Comparison of ENCODE assay signal across 13 cellular contexts in genomic region chr14:67432088-67432564, GRCh38. TPM values are rescaled to one million over a fixed set of nuclear protein-coding genes. Genes with fewer than 3 reads are reported as not detected.
"Had no signal": no experiment of that assay in that cellular context is flagged by ENCODE, and none has a peak within 500 bp of the region (broad histone marks: within the 10 kb centered on the region; RNA-seq: fewer than 3 reads in every experiment).

No MANE protein-coding gene starts in this region.

- H3K9me3 Mint-ChIP-seq: activated CD8-positive, alpha-beta T cell treated with anti-CD3 and anti-CD28 coated beads for 36 hours; activated T-cell treated with anti-CD3 and anti-CD28 coated beads, Interleukin-2, amount 50 U/mL, for 4 hours; endodermal cell; memory B cell; nephron; stimulated activated memory B cell treated with anti-CD40 and anti-IgM and Interleukin-4, amounts not matched to agents 10 μg/mL and 1 μg/mL and 100 μg/mL, for 72 hours had no signal

- H3K4me3 ChIP-seq: dorsolateral prefrontal cortex, tibial artery had no signal

- H3K4me3 Mint-ChIP-seq: activated CD4-positive, alpha-beta T cell treated with anti-CD3 and anti-CD28 coated beads for 36 hours; activated CD8-positive, alpha-beta T cell treated with anti-CD3 and anti-CD28 coated beads for 36 hours; activated T-cell treated with anti-CD3 and anti-CD28 coated beads, Interleukin-2, amount 50 U/mL, for 4 hours; endodermal cell; memory B cell; nephron; stimulated activated memory B cell treated with anti-CD40 and anti-IgM and Interleukin-4, amounts not matched to agents 10 μg/mL and 1 μg/mL and 100 μg/mL, for 72 hours had no signal

- H3K27ac ChIP-seq: dorsolateral prefrontal cortex, tibial artery had no signal

- H3K36me3 ChIP-seq: tibial artery had no signal

- H3K27me3 Mint-ChIP-seq: activated CD8-positive, alpha-beta T cell treated with anti-CD3 and anti-CD28 coated beads for 36 hours; stimulated activated memory B cell treated with anti-CD40 and anti-IgM and Interleukin-4, amounts not matched to agents 10 μg/mL and 1 μg/mL and 100 μg/mL, for 72 hours had no signal

- H3K36me3 Mint-ChIP-seq: memory B cell; stimulated activated memory B cell treated with anti-CD40 and anti-IgM and Interleukin-4, amounts not matched to agents 10 μg/mL and 1 μg/mL and 100 μg/mL, for 72 hours had no signal

- H3K27me3 ChIP-seq: dorsolateral prefrontal cortex had no signal

- H3K4me1 Mint-ChIP-seq: activated CD4-positive, alpha-beta T cell treated with anti-CD3 and anti-CD28 coated beads for 36 hours; memory B cell had no signal

- H3K27ac Mint-ChIP-seq: activated CD4-positive, alpha-beta T cell treated with anti-CD3 and anti-CD28 coated beads for 36 hours; activated CD8-positive, alpha-beta T cell treated with anti-CD3 and anti-CD28 coated beads for 36 hours; endodermal cell; memory B cell; stimulated activated memory B cell treated with anti-CD40 and anti-IgM and Interleukin-4, amounts not matched to agents 10 μg/mL and 1 μg/mL and 100 μg/mL, for 72 hours had no signal

- H3K9me3 ChIP-seq: tibial artery had no signal

- DNase-seq: activated CD4-positive, alpha-beta T cell treated with anti-CD3 and anti-CD28 coated beads for 36 hours; activated CD8-positive, alpha-beta T cell treated with anti-CD3 and anti-CD28 coated beads for 36 hours; activated T-cell treated with anti-CD3 and anti-CD28 coated beads, Interleukin-2, amount 50 U/mL, for 4 hours; dorsolateral prefrontal cortex; endodermal cell; erythroblast; hippocampal formation; left ventricle myocardium superior; stimulated activated CD4-positive, alpha-beta T cell treated with anti-CD3 and anti-CD28 coated beads, Interleukin-2, amount 100 ng/mL, for 48 hours; tibial artery had no signal

RNA-seq across cellular contexts. Expression of gene PLEK2, which starts 20.2 kb away (rescaled TPM):
- total RNA-seq: left ventricle myocardium superior had no signal
